ENCODE assay signal across 22 cellular contexts in genomic region chr10:32156031-32156495, GRCh38.
DNase-seq lines count a peak whose midpoint lies in the region; ATAC-seq and TF ChIP-seq lines count a peak whose summit lies in the region.
"Had no signal": no experiment of that assay in that cellular context is flagged by ENCODE, and none has a peak within 500 bp of the region (broad histone marks: within the 10 kb centered on the region; RNA-seq: fewer than 3 reads in every experiment).

No MANE protein-coding gene starts in this region.

- H3K27me3 Mint-ChIP-seq in WTC11 (ENCODE audit: low read depth): no peaks in the 10 kb centered on the region
- H3K27me3 Mint-ChIP-seq: CD4-positive, alpha-beta memory T cell had no signal

- H3K4me1 ChIP-seq in ACC112 (ENCODE audit: control insufficient read depth, insufficient read depth, low read length, unreplicated experiment) (peaks cover 17% of the 10 kb centered on the region), trophoblast cell (ENCODE audit: control insufficient read depth in 1 of 2, insufficient read depth in 2 of 2, low read length in 2 of 2) (peaks cover 0 to 2% of the 10 kb centered on the region in 2 experiments), neuronal stem cell (ENCODE audit: control insufficient read depth in 2 of 2, insufficient read depth in 1 of 2, low read depth in 1 of 2, low read length in 2 of 2) (no peaks in the 10 kb centered on the region)
- H3K4me1 ChIP-seq: BLaER1 had no signal

- no peaks in the 10 kb centered on the region for H3K36me3 ChIP-seq in ACC112 (ENCODE audit: insufficient read depth, low read length)
- no peaks in the 10 kb centered on the region for H3K36me3 ChIP-seq in trophoblast cell (ENCODE audit: control insufficient read depth in 1 of 2, insufficient read depth in 2 of 2, low read length in 2 of 2)
- H3K36me3 ChIP-seq in neuronal stem cell (replicated peaks in 1 of 2; ENCODE audit: control insufficient read depth in 2 of 2, insufficient read depth in 2 of 2, low read length in 2 of 2): no peaks in the 10 kb centered on the region
- H3K36me3 ChIP-seq: BLaER1 had no signal

- no peak overlapping the region for H3K14ac ChIP-seq in trophoblast cell (ENCODE audit: low read length)
- no peak overlapping the region for H3K14ac ChIP-seq in neuronal stem cell (ENCODE audit: low read length)

- H2AFZ ChIP-seq in ACC112 (ENCODE audit: low read length, unreplicated experiment) (no peak overlapping the region), trophoblast cell (ENCODE audit: insufficient read depth, low read length, poor library complexity) (no peak overlapping the region), neuronal stem cell (ENCODE audit: low read length) (no peak overlapping the region)

- H4K12ac ChIP-seq in trophoblast cell (ENCODE audit: low read depth, low read length): no peak overlapping the region

- no peak for ATAC-seq in WTC11
- ATAC-seq in HG03139 (IDR thresholded peaks at IDR 0.05; ENCODE audit: unreplicated experiment): no peak
- ATAC-seq: SK-N-SH treated with all-trans-retinoic acid at 6 μM for 48 hours had no signal

- H4K91ac ChIP-seq in trophoblast cell (ENCODE audit: low read depth, low read length) (no peak overlapping the region), neuronal stem cell (ENCODE audit: low read depth, low read length, poor library complexity) (no peak overlapping the region)

- POLR2A ChIA-PET in WTC11 (lab: Charles Lee): no interaction called here

- H3K9me3 ChIP-seq in trophoblast cell (ENCODE audit: insufficient read depth, low read depth, low read length) (peaks cover 1% of the 10 kb centered on the region), neuronal stem cell (replicated peaks in 1 of 2; ENCODE audit: control insufficient read depth in 2 of 2, insufficient read depth in 1 of 2, low read depth in 1 of 2, low read length in 2 of 2) (peaks cover 4 to 9% of the 10 kb centered on the region in 2 donors)

- H3K9ac ChIP-seq in trophoblast cell (ENCODE audit: low read length) (no peak overlapping the region), neuronal stem cell (ENCODE audit: low read depth, low read length, poor library complexity) (no peak overlapping the region)
- H3K9ac ChIP-seq: BLaER1 had no signal

- peak; percentile 63 for DNase-seq in DMS53 (lab: John Stamatoyannopoulos, UW)
- DNase-seq in WTC11 (ENCODE audit: low spot score): no peak
- DNase-seq in trophoblast cell: peak; percentile 29 to 82
- DNase-seq in neuronal stem cell (ENCODE audit: low spot score): no peak
- DNase-seq in glomerular visceral epithelial cell (ENCODE audit: extremely low spot score): no peak
- DNase-seq: CD4-positive, alpha-beta memory T cell; EL; GF-D8; GOT3; HCEC 1CT; KG1; NCI-H1092 treated with DMSO at 0.1 percent for 48 hours; NCI-H146; NCI-H2029 treated with DMSO at 0.1 percent for 48 hours; NCI-H226; NCI-H524 treated with DMSO at 0.1 percent for 48 hours; NCI-H82 had no signal

- no CpG with 5 or more reads among the region's 4 CpGs for WGBS in trophoblast cell (ENCODE audit: extremely low coverage, insufficient coverage, insufficient read length)
- no CpG with 5 or more reads among the region's 4 CpGs for WGBS in neuronal stem cell (ENCODE audit: extremely low coverage in 2 of 2, insufficient read length in 2 of 2, insufficient replicate concordance in 1 of 2), 2 donors

- no peak overlapping the region for H3K27ac Mint-ChIP-seq in WTC11
- H3K27ac Mint-ChIP-seq: CD4-positive, alpha-beta memory T cell had no signal

- H4K8ac ChIP-seq in trophoblast cell (ENCODE audit: low read depth, low read length) (no peak overlapping the region), neuronal stem cell (ENCODE audit: low read depth, low read length) (no peak overlapping the region)

- no peak for TF ChIP-seq CTCF in WTC11 (IDR thresholded peaks at IDR 0.05)

- H3K27me3 ChIP-seq in ACC112 (ENCODE audit: insufficient read depth, low read length): no peaks in the 10 kb centered on the region
- H3K27me3 ChIP-seq in trophoblast cell (ENCODE audit: insufficient read depth, low read length): no peaks in the 10 kb centered on the region
- H3K27me3 ChIP-seq in neuronal stem cell (ENCODE audit: control insufficient read depth in 3 of 3, insufficient read depth in 3 of 3, low read depth in 1 of 3, low read length in 3 of 3): no peaks in the 10 kb centered on the region
- H3K27me3 ChIP-seq: BLaER1 had no signal

- peaks cover 20% of the 10 kb centered on the region for H3K36me3 Mint-ChIP-seq in WTC11

- H3K79me2 ChIP-seq in ACC112 (ENCODE audit: control insufficient read depth, insufficient read depth, low read length, unreplicated experiment) (no peaks in the 10 kb centered on the region), trophoblast cell (ENCODE audit: control insufficient read depth, insufficient read depth, low read length, poor library complexity) (no peaks in the 10 kb centered on the region)

- H3K9me3 Mint-ChIP-seq in WTC11: peaks cover 25% of the 10 kb centered on the region

- H3K27ac ChIP-seq in ACC112 (ENCODE audit: low read depth, low read length) (0 out of 2 replicates have a peak overlapping the region, but pooled peaks have one; percentile 95), trophoblast cell (ENCODE audit: low read depth, low read length) (no peak overlapping the region), neuronal stem cell (replicated peaks; ENCODE audit: low read length) (no peak overlapping the region)
- H3K27ac ChIP-seq: BLaER1, HL-60 had no signal

- no peaks in the 10 kb centered on the region for H3K79me1 ChIP-seq in trophoblast cell (ENCODE audit: low read length)
- H3K79me1 ChIP-seq in neuronal stem cell (ENCODE audit: low read depth, low read length): no peaks in the 10 kb centered on the region

- H3K4ac ChIP-seq in trophoblast cell (ENCODE audit: low read depth, low read length) (no peak overlapping the region), neuronal stem cell (ENCODE audit: low read length) (no peak overlapping the region)

- no peak overlapping the region for H3K4me3 ChIP-seq in ACC112 (ENCODE audit: low read depth, low read length)
- H3K4me3 ChIP-seq in trophoblast cell (ENCODE audit: low read depth, low read length): no peak overlapping the region
- no peak overlapping the region for H3K4me3 ChIP-seq in neuronal stem cell (ENCODE audit: low read length in 2 of 2)
- H3K4me3 ChIP-seq: BLaER1 had no signal

- H3K4me3 Mint-ChIP-seq in WTC11: no peak overlapping the region
- H3K4me3 Mint-ChIP-seq: CD4-positive, alpha-beta memory T cell had no signal

- no peak overlapping the region for H2BK15ac ChIP-seq in neuronal stem cell (ENCODE audit: low read length)

- no peak overlapping the region for H3K18ac ChIP-seq in trophoblast cell (ENCODE audit: low read length)
- H3K18ac ChIP-seq in neuronal stem cell (ENCODE audit: low read length): no peak overlapping the region

- H3K4me1 Mint-ChIP-seq in WTC11: no peaks in the 10 kb centered on the region; the same call in 1 of the 2 replicates

- H2BK12ac ChIP-seq in trophoblast cell (ENCODE audit: low read length) (no peak overlapping the region), neuronal stem cell (ENCODE audit: low read length) (no peak overlapping the region)

- no peak overlapping the region for H3K4me2 ChIP-seq in trophoblast cell (ENCODE audit: low read length)
- H3K4me2 ChIP-seq in neuronal stem cell (ENCODE audit: insufficient read depth, low read length, poor library complexity, severe bottlenecking): no peak overlapping the region
- H3K4me2 ChIP-seq: BLaER1 had no signal

- CTCF ChIA-PET in WTC11 (lab: Charles Lee): no interaction called here

- H2BK5ac ChIP-seq in trophoblast cell (ENCODE audit: low read depth, low read length, poor library complexity) (no peak overlapping the region), neuronal stem cell (ENCODE audit: low read length) (no peak overlapping the region)

- H2BK120ac ChIP-seq in trophoblast cell (ENCODE audit: insufficient read depth, low read length, poor library complexity) (no peak overlapping the region), neuronal stem cell (ENCODE audit: low read depth, low read length) (no peak overlapping the region)

- no peak overlapping the region for H3K23ac ChIP-seq in trophoblast cell (ENCODE audit: low read length)
- no peak overlapping the region for H3K23ac ChIP-seq in neuronal stem cell (ENCODE audit: low read depth, low read length, poor library complexity)

- H2AK5ac ChIP-seq in trophoblast cell (ENCODE audit: low read length) (no peak overlapping the region), neuronal stem cell (ENCODE audit: low read depth, low read length) (no peak overlapping the region)

TF ChIP-seq in WTC11, 78 proteins besides CTCF, POLR2A, EP300 and RAD21:
- TF ChIP-seq FOXK1 (CRISPR knock-in tag; IDR thresholded peaks at IDR 0.05) (no peak), GABPB1 (CRISPR knock-in tag; IDR thresholded peaks at IDR 0.05) (peak; percentile 82)

Comparison
In these comparisons a context has a peak if more than half of its experiments do, and no peak if none do; other contexts are left out.
1. DNase-seq: peak in DMS53 (single experiment) and trophoblast cell (2 of 2); none in WTC11 (single experiment), neuronal stem cell (single experiment) and glomerular visceral epithelial cell (single experiment).